10 cellular contexts compared by ENCODE assay signal in genomic region chr17:53749178-53749577, GRCh38.
DNase-seq lines count a peak whose midpoint lies in the region; ATAC-seq and TF ChIP-seq lines count a peak whose summit lies in the region.
"Had no signal": no experiment of that assay in that cellular context is flagged by ENCODE, and none has a peak within 500 bp of the region (broad histone marks: within the 10 kb centered on the region; RNA-seq: fewer than 3 reads in every experiment).

No MANE protein-coding gene starts in this region.

- H3K27me3 ChIP-seq in H7 (ENCODE audit: control insufficient read depth, insufficient read depth, low read length) (no peaks in the 10 kb centered on the region), foreskin keratinocyte (no peaks in the 10 kb centered on the region), skeletal muscle satellite cell (ENCODE audit: control insufficient read depth, insufficient read depth, low read length) (no peaks in the 10 kb centered on the region), heart left ventricle (no peaks in the 10 kb centered on the region)

- no peak for TF ChIP-seq POLR2A in heart left ventricle (IDR thresholded peaks at IDR 0.05)

- DNase-seq in H7 (peak; percentile 37), RKO (ENCODE audit: low spot score) (peak; percentile 56), foreskin keratinocyte (peak; percentile 27 to 66), heart left ventricle (no peak)
- DNase-seq: activated CD4-positive, alpha-beta T cell treated with anti-CD3 and anti-CD28 coated beads for 48 hours; activated gamma-delta T cell had no signal

- peaks cover 3% of the 10 kb centered on the region for H3K4me1 ChIP-seq in foreskin keratinocyte
- H3K4me1 ChIP-seq in skeletal muscle satellite cell (ENCODE audit: control insufficient read depth, insufficient read depth, low read length), result peaks cover 3% of the 10 kb centered on the region
- H3K4me1 ChIP-seq in heart left ventricle, result no peaks in the 10 kb centered on the region

- peak overlapping the region; percentile 31 for H3K4me2 ChIP-seq in skeletal muscle satellite cell (ENCODE audit: low read length)

- 44 to 58% (median 47%) methylated on average over 1 of the region's 1 CpG for WGBS in heart left ventricle, 4 donors

- H3K4me3 ChIP-seq in H7 (ENCODE audit: insufficient read depth, low read depth, low read length) (no peak overlapping the region), skeletal muscle satellite cell (ENCODE audit: low read length) (no peak overlapping the region), heart left ventricle (no peak overlapping the region)
- H3K4me3 ChIP-seq: coronary artery had no signal

- peak; percentile 100 for ATAC-seq in foreskin keratinocyte
- ATAC-seq in heart left ventricle, result no peak
- ATAC-seq in GM21528 (IDR thresholded peaks at IDR 0.05; ENCODE audit: low FRiP score, unreplicated experiment), result no peak
- no peak for ATAC-seq in HG03469 (IDR thresholded peaks at IDR 0.05; ENCODE audit: unreplicated experiment)

- intact Hi-C loops in heart left ventricle (cut with DNase I), result no loop called here

- no peak for TF ChIP-seq CTCF in foreskin keratinocyte (conservative IDR thresholded peaks at IDR 0.05)
- TF ChIP-seq CTCF in heart left ventricle (IDR thresholded peaks at IDR 0.05), result no peak

- H3K9me3 ChIP-seq in skeletal muscle satellite cell (replicated peaks; ENCODE audit: low read length), result no peaks in the 10 kb centered on the region
- peaks cover 0 to 6% (median 0%) of the 10 kb centered on the region in 12 donors for H3K9me3 ChIP-seq in heart left ventricle

- H3K36me3 ChIP-seq in H7 (replicated peaks; ENCODE audit: control insufficient read depth, insufficient read depth, low read length), result no peaks in the 10 kb centered on the region
- H3K36me3 ChIP-seq in skeletal muscle satellite cell (ENCODE audit: insufficient read depth, low read length), result no peaks in the 10 kb centered on the region
- H3K36me3 ChIP-seq in heart left ventricle, result no peaks in the 10 kb centered on the region

- H3K27ac ChIP-seq in foreskin keratinocyte (no peak overlapping the region), heart left ventricle (no peak overlapping the region)
- H3K27ac ChIP-seq: coronary artery had no signal

- H3K9ac ChIP-seq in skeletal muscle satellite cell (ENCODE audit: low read depth, low read length), result no peak overlapping the region

Comparison
In these comparisons a context has a peak if more than half of its experiments do, and no peak if none do; other contexts are left out.
1. DNase-seq: peak in H7 (single experiment), RKO (single experiment) and foreskin keratinocyte (2 of 2); none in heart left ventricle (0 of 5).